In genomic region chr9:88605500-88606172, GRCh38 we compare ENCODE assay signal across 16 cellular contexts.
A peak's percentile ranks its signal among the peaks of the same experiment; 100 is the strongest.
DNase-seq lines count a peak whose midpoint lies in the region; ATAC-seq and TF ChIP-seq lines count a peak whose summit lies in the region.
"Had no signal": no experiment of that assay in that cellular context is flagged by ENCODE, and none has a peak within 500 bp of the region (broad histone marks: within the 10 kb centered on the region; RNA-seq: fewer than 3 reads in every experiment).

No MANE protein-coding gene starts in this region.

- H4K20me1 ChIP-seq in MM.1S (ENCODE audit: insufficient read depth, low read length), result no peaks in the 10 kb centered on the region

- no peaks in the 10 kb centered on the region for H3F3A ChIP-seq in MM.1S (ENCODE audit: insufficient read depth, low read length)

- no peak overlapping the region for H2AFZ ChIP-seq in MM.1S (ENCODE audit: low read length)
- H2AFZ ChIP-seq: PC-9 had no signal

- H3K27ac ChIP-seq in coronary artery (peak overlapping the region; percentile 91 to 94), MM.1S (ENCODE audit: low read length) (no peak overlapping the region)
- H3K27ac ChIP-seq: PC-9 had no signal

- no peaks in the 10 kb centered on the region for H3K27me3 ChIP-seq in MM.1S (replicated peaks; ENCODE audit: insufficient read depth, low read length)

- H3K4me2 ChIP-seq in MM.1S (ENCODE audit: low read depth, low read length), result no peak overlapping the region
- H3K4me2 ChIP-seq: PC-9 had no signal

- TF ChIP-seq CTCF in HFFc6 (IDR thresholded peaks at IDR 0.05) (no peak), coronary artery (IDR thresholded peaks at IDR 0.05) (no peak), MM.1S (IDR thresholded peaks at IDR 0.05; ENCODE audit: low read length) (no peak)

- H3K9ac ChIP-seq in MM.1S (ENCODE audit: low read length), result no peak overlapping the region

- H3K27ac Mint-ChIP-seq in HFFc6, result peak overlapping the region; percentile 7; the same call in 1 of the 2 replicates
- H3K27ac Mint-ChIP-seq: activated naive CD8-positive, alpha-beta T cell treated with anti-CD3 and anti-CD28 coated beads, Interleukin-2, amount 10 ng/mL, durations not matched to agents 7 days and 5 days; H9; natural killer cell; stimulated activated effector memory CD8-positive, alpha-beta T cell treated with anti-CD3 and anti-CD28 coated beads, Interleukin-12 subunit alpha, Interleukin-12 subunit beta, amount 100 ng/mL, for 72 hours; T-helper 2 cell treated with Interferon-gamma antibody and Interleukin-4, amounts not matched to agents 5 μg/mL and 100 μg/mL, for 36 hours had no signal

- H3K9me2 ChIP-seq in MM.1S (replicated peaks; ENCODE audit: insufficient read depth, low read length), result no peaks in the 10 kb centered on the region

- peaks cover 10% of the 10 kb centered on the region; the same call in 1 of the 2 replicates for H3K36me3 Mint-ChIP-seq in HFFc6 (ENCODE audit: low read depth)
- H3K36me3 Mint-ChIP-seq: activated naive CD8-positive, alpha-beta T cell treated with anti-CD3 and anti-CD28 coated beads, Interleukin-2, amount 10 ng/mL, durations not matched to agents 7 days and 5 days; natural killer cell; stimulated activated effector memory CD8-positive, alpha-beta T cell treated with anti-CD3 and anti-CD28 coated beads, Interleukin-12 subunit alpha, Interleukin-12 subunit beta, amount 100 ng/mL, for 72 hours had no signal

- no peaks in the 10 kb centered on the region for H3K36me3 ChIP-seq in MM.1S (replicated peaks; ENCODE audit: insufficient read depth, low read length)

- peaks cover 31% of the 10 kb centered on the region for H3K4me1 Mint-ChIP-seq in HFFc6 (ENCODE audit: low read depth)
- H3K4me1 Mint-ChIP-seq: activated naive CD8-positive, alpha-beta T cell treated with anti-CD3 and anti-CD28 coated beads, Interleukin-2, amount 10 ng/mL, durations not matched to agents 7 days and 5 days; H9; stimulated activated effector memory CD8-positive, alpha-beta T cell treated with anti-CD3 and anti-CD28 coated beads, Interleukin-12 subunit alpha, Interleukin-12 subunit beta, amount 100 ng/mL, for 72 hours had no signal

- no peaks in the 10 kb centered on the region for H3K4me1 ChIP-seq in MM.1S (ENCODE audit: low read length)

- H3K9me3 Mint-ChIP-seq in HFFc6, result no peaks in the 10 kb centered on the region
- H3K9me3 Mint-ChIP-seq: activated naive CD8-positive, alpha-beta T cell treated with anti-CD3 and anti-CD28 coated beads, Interleukin-2, amount 10 ng/mL, durations not matched to agents 7 days and 5 days; H9; natural killer cell; stimulated activated effector memory CD8-positive, alpha-beta T cell treated with anti-CD3 and anti-CD28 coated beads, Interleukin-12 subunit alpha, Interleukin-12 subunit beta, amount 100 ng/mL, for 72 hours; T-helper 2 cell treated with Interferon-gamma antibody and Interleukin-4, amounts not matched to agents 5 μg/mL and 100 μg/mL, for 36 hours had no signal

- ATAC-seq in GM19023 (IDR thresholded peaks at IDR 0.05; ENCODE audit: unreplicated experiment), result no peak
- ATAC-seq: GM12878; natural killer cell; stimulated activated effector memory CD8-positive, alpha-beta T cell treated with anti-CD3 and anti-CD28 coated beads, Interleukin-12 subunit alpha, Interleukin-12 subunit beta, amount 100 ng/mL, for 72 hours had no signal

- peak; percentile 27 for DNase-seq in HFFc6
- DNase-seq in coronary artery (ENCODE audit: low spot score), result no peak
- DNase-seq in left kidney (ENCODE audit: low read depth, low spot score), result peak; percentile 57
- peak; percentile 22 for DNase-seq in superior temporal gyrus (ENCODE audit: extremely low spot score)
- DNase-seq in H4 (ENCODE audit: low spot score), result no peak
- DNase-seq in NCI-H1417 (lab: John Stamatoyannopoulos, UW), result no peak
- no peak for DNase-seq in MM.1S
- DNase-seq: activated naive CD8-positive, alpha-beta T cell treated with anti-CD3 and anti-CD28 coated beads, Interleukin-2, amount 10 ng/mL, durations not matched to agents 7 days and 5 days; H9; natural killer cell; NCI-H2029 treated with DMSO at 0.1 percent for 48 hours; PC-9 had no signal

- peaks cover under 1% of the 10 kb centered on the region; the same call in 1 of the 2 replicates for H3K27me3 Mint-ChIP-seq in HFFc6 (ENCODE audit: insufficient read depth)

- no peaks in the 10 kb centered on the region for H3K79me2 ChIP-seq in MM.1S (ENCODE audit: low read length)

- peak overlapping the region; percentile 6; the same call in 1 of the 2 replicates for H3K4me3 Mint-ChIP-seq in HFFc6
- H3K4me3 Mint-ChIP-seq: activated naive CD8-positive, alpha-beta T cell treated with anti-CD3 and anti-CD28 coated beads, Interleukin-2, amount 10 ng/mL, durations not matched to agents 7 days and 5 days; H9; natural killer cell; stimulated activated effector memory CD8-positive, alpha-beta T cell treated with anti-CD3 and anti-CD28 coated beads, Interleukin-12 subunit alpha, Interleukin-12 subunit beta, amount 100 ng/mL, for 72 hours; T-helper 2 cell treated with Interferon-gamma antibody and Interleukin-4, amounts not matched to agents 5 μg/mL and 100 μg/mL, for 36 hours had no signal

- no peaks in the 10 kb centered on the region for H3K9me3 ChIP-seq in MM.1S (replicated peaks; ENCODE audit: insufficient read depth, low read length)

- H3K4me3 ChIP-seq in coronary artery, result no peak overlapping the region
- no peak overlapping the region for H3K4me3 ChIP-seq in MM.1S (ENCODE audit: low read length)
- H3K4me3 ChIP-seq: GM12878, PC-9 had no signal

Comparison
In these comparisons a context has a peak if more than half of its experiments do, and no peak if none do; other contexts are left out.
1. DNase-seq: peak in HFFc6 (single experiment), left kidney (single experiment) and superior temporal gyrus (single experiment); none in coronary artery (single experiment), H4 (single experiment), NCI-H1417 (0 of 3) and MM.1S (single experiment).